22 cellular contexts compared by ENCODE assay signal in the genomic region with DNA sequence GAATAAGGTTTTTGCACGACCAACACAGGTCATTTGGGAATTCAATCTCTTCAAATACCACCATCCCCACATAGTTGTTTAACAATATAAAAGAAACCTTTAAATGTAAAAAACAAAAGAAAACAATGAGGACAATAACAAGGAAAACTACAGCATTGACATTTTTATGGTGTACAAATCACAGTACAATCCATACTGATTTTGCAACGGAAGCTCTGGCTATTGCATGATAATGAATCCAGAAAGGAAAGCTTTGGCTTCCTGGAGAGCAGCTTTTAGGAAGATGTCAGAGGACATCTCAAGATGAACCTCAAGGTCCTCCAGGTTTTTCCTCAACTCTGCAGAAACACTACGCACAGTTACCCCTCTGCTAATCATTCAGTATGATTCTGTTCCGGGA.
DNase-seq lines count a peak whose midpoint lies in the region; ATAC-seq and TF ChIP-seq lines count a peak whose summit lies in the region.
"Had no signal": no experiment of that assay in that cellular context is flagged by ENCODE, and none has a peak within 500 bp of the region (broad histone marks: within the 10 kb centered on the region; RNA-seq: fewer than 3 reads in every experiment).

No MANE protein-coding gene starts in this region.

- H3K4me1 ChIP-seq in GM23338 (ENCODE audit: insufficient read depth) (peaks cover 59% of the 10 kb centered on the region), iPS-18a (ENCODE audit: control insufficient read depth, low read depth, low read length) (peaks cover 14% of the 10 kb centered on the region), smooth muscle cell (ENCODE audit: low read depth) (peaks cover 8% of the 10 kb centered on the region), neural progenitor cell (no peaks in the 10 kb centered on the region)

- no peak overlapping the region for H3K27ac Mint-ChIP-seq in GM23338
- H3K27ac Mint-ChIP-seq in WTC11 = no peak overlapping the region
- H3K27ac Mint-ChIP-seq in neural progenitor cell = no peak overlapping the region

- H3K9me2 ChIP-seq in GM23338 (ENCODE audit: insufficient read depth) = no peaks in the 10 kb centered on the region

- H3K36me3 Mint-ChIP-seq in GM23338 (ENCODE audit: low read depth) (no peaks in the 10 kb centered on the region), WTC11 (no peaks in the 10 kb centered on the region), neural progenitor cell (no peaks in the 10 kb centered on the region)
- H3K36me3 Mint-ChIP-seq: CD14-positive monocyte had no signal

- no peak for ATAC-seq in GM23338
- ATAC-seq in WTC11 = no peak
- no peak for ATAC-seq in HG03175 (IDR thresholded peaks at IDR 0.05; ENCODE audit: unreplicated experiment)
- ATAC-seq: HCT116 had no signal

- H3K9me3 ChIP-seq in iPS-18a (ENCODE audit: control insufficient read depth, low read depth, low read length) (no peaks in the 10 kb centered on the region), smooth muscle cell (replicated peaks; ENCODE audit: low read depth) (no peaks in the 10 kb centered on the region), neural progenitor cell (ENCODE audit: low read depth) (no peaks in the 10 kb centered on the region)
- H3K9me3 ChIP-seq: MG63 had no signal

- H2AFZ ChIP-seq in GM23338 (no peak overlapping the region), smooth muscle cell (ENCODE audit: low read depth) (peak overlapping the region; percentile 49), neural progenitor cell (replicated peaks) (no peak overlapping the region)

- H3K4me3 ChIP-seq in GM23338 (peak overlapping the region; percentile 31; the same call in 1 of the 2 replicates), iPS-18a (ENCODE audit: low read length) (peak overlapping the region; percentile 2), smooth muscle cell (no peak overlapping the region), neural progenitor cell (no peak overlapping the region)
- H3K4me3 ChIP-seq: MG63 had no signal

- 79% methylated on average over 4 of the region's 4 CpGs for whole genome bisulfite sequencing in smooth muscle cell (ENCODE audit: low lambda C conversion rate)

- H3K9me3 Mint-ChIP-seq in GM23338 (no peaks in the 10 kb centered on the region), WTC11 (no peaks in the 10 kb centered on the region), neural progenitor cell (no peaks in the 10 kb centered on the region)
- H3K9me3 Mint-ChIP-seq: CD14-positive monocyte had no signal

- H4K20me1 ChIP-seq in GM23338 (replicated peaks; ENCODE audit: insufficient read depth) (no peaks in the 10 kb centered on the region), smooth muscle cell (ENCODE audit: low read depth) (no peaks in the 10 kb centered on the region), neural progenitor cell (ENCODE audit: low read depth) (no peaks in the 10 kb centered on the region)

- peak overlapping the region; percentile 61 for H3K4me2 ChIP-seq in GM23338
- H3K4me2 ChIP-seq in smooth muscle cell = no peak overlapping the region
- H3K4me2 ChIP-seq in neural progenitor cell = no peak overlapping the region
- H3K4me2 ChIP-seq: KMS-11 had no signal

- CTCF ChIA-PET in WTC11 (lab: Charles Lee) = interaction anchor here (1.1 kb wide), 1 partner anchor 16 kb away, joined by 4 read pairs; no protein-coding TSS in a partner anchor

- H3F3A ChIP-seq in GM23338 (replicated peaks; ENCODE audit: low read depth) (no peaks in the 10 kb centered on the region), smooth muscle cell (ENCODE audit: low read depth) (no peaks in the 10 kb centered on the region), neural progenitor cell (ENCODE audit: low read depth) (no peaks in the 10 kb centered on the region)

- H3K36me3 ChIP-seq in GM23338 (ENCODE audit: insufficient read depth) (no peaks in the 10 kb centered on the region), iPS-18a (ENCODE audit: control insufficient read depth, low read depth, low read length) (no peaks in the 10 kb centered on the region), smooth muscle cell (ENCODE audit: low read depth) (no peaks in the 10 kb centered on the region), neural progenitor cell (no peaks in the 10 kb centered on the region)
- H3K36me3 ChIP-seq: MG63 had no signal

- no peaks in the 10 kb centered on the region for H3K27me3 ChIP-seq in GM23338 (ENCODE audit: insufficient read depth)
- no peaks in the 10 kb centered on the region for H3K27me3 ChIP-seq in iPS-18a (ENCODE audit: control insufficient read depth, insufficient read depth, low read length)
- no peaks in the 10 kb centered on the region for H3K27me3 ChIP-seq in smooth muscle cell (ENCODE audit: low read depth)
- H3K27me3 ChIP-seq in neural progenitor cell = no peaks in the 10 kb centered on the region
- H3K27me3 ChIP-seq: MG63 had no signal

- no peak for DNase-seq in GM23338 (ENCODE audit: low spot score)
- DNase-seq in WTC11 (ENCODE audit: low spot score) = no peak
- DNase-seq in smooth muscle cell (lab: John Stamatoyannopoulos, UW; ENCODE audit: unreplicated experiment) = no peak
- DNase-seq in stimulated activated CD4-positive, alpha-beta T cell treated with anti-CD3 and anti-CD28 coated beads, Interleukin-1b, Interleukin-23, amount 100 ng/mL, for 48 hours = no peak
- DNase-seq in neural progenitor cell (ENCODE audit: low spot score) = no peak
- no peak for DNase-seq in dedifferentiated amniotic fluid mesenchymal stem cell (ENCODE audit: extremely low spot score)
- DNase-seq: COR-L47; DMS153; EL; MG63; NCI-H1092 treated with DMSO at 0.1 percent for 48 hours; NCI-H1694; NCI-H2107; NCI-H69; NK-92 treated with Interleukin-12 subunit alpha and Interleukin-12 subunit beta, amount 100 ng/mL, for 24 hours; PC-3 had no signal

- H3K27ac ChIP-seq in GM23338 (ENCODE audit: low read depth) (peak overlapping the region; percentile 0; the same call in 1 of the 2 replicates), iPS-18a (ENCODE audit: low read length) (no peak overlapping the region), smooth muscle cell (ENCODE audit: low read depth) (no peak overlapping the region), neural progenitor cell (no peak overlapping the region)
- H3K27ac ChIP-seq: HL-60, KMS-11 had no signal

- H3K4me1 Mint-ChIP-seq in GM23338 (peaks cover 33% of the 10 kb centered on the region), WTC11 (peaks cover 40% of the 10 kb centered on the region), neural progenitor cell (no peaks in the 10 kb centered on the region)

- H3K9ac ChIP-seq in iPS-18a (ENCODE audit: low read length) (no peak overlapping the region), smooth muscle cell (ENCODE audit: low read depth) (no peak overlapping the region), neural progenitor cell (no peak overlapping the region)
- H3K9ac ChIP-seq: KMS-11 had no signal

- H3K27me3 Mint-ChIP-seq in GM23338 (ENCODE audit: insufficient read depth, low read depth, poor library complexity) (no peaks in the 10 kb centered on the region), WTC11 (ENCODE audit: low read depth) (no peaks in the 10 kb centered on the region), neural progenitor cell (ENCODE audit: insufficient read depth, low read depth) (no peaks in the 10 kb centered on the region)

- TF ChIP-seq CTCF in GM23338 (conservative IDR thresholded peaks at IDR 0.05; ENCODE audit: low read depth in 2 of 2) = no peak
- no peak for TF ChIP-seq CTCF in WTC11 (IDR thresholded peaks at IDR 0.05)
- no peak for TF ChIP-seq CTCF in smooth muscle cell (IDR thresholded peaks at IDR 0.05; ENCODE audit: borderline replicate concordance, insufficient read depth, poor library complexity, severe bottlenecking)
- TF ChIP-seq CTCF in neural progenitor cell (IDR thresholded peaks at IDR 0.05) = no peak

- H3K79me2 ChIP-seq in GM23338 (replicated peaks; ENCODE audit: insufficient read depth) (no peaks in the 10 kb centered on the region), smooth muscle cell (ENCODE audit: low read depth) (no peaks in the 10 kb centered on the region), neural progenitor cell (ENCODE audit: low read depth) (no peaks in the 10 kb centered on the region)

- POLR2A ChIA-PET in WTC11 (lab: Charles Lee) = no interaction called here

- H3K4me3 Mint-ChIP-seq in GM23338 = 0 out of 3 replicates have a peak overlapping the region, but pooled peaks have one; percentile 16
- H3K4me3 Mint-ChIP-seq in WTC11 = 0 out of 2 replicates have a peak overlapping the region, but pooled peaks have one; percentile 11
- H3K4me3 Mint-ChIP-seq in neural progenitor cell = no peak overlapping the region
- H3K4me3 Mint-ChIP-seq: CD14-positive monocyte had no signal

TF ChIP-seq in WTC11, 78 proteins besides CTCF, POLR2A, EP300 and RAD21 (continues in another document):
- TF ChIP-seq KAT7 (CRISPR knock-in tag; IDR thresholded peaks at IDR 0.05; ENCODE audit: borderline replicate concordance) = no peak
- TF ChIP-seq, protein P1, sequence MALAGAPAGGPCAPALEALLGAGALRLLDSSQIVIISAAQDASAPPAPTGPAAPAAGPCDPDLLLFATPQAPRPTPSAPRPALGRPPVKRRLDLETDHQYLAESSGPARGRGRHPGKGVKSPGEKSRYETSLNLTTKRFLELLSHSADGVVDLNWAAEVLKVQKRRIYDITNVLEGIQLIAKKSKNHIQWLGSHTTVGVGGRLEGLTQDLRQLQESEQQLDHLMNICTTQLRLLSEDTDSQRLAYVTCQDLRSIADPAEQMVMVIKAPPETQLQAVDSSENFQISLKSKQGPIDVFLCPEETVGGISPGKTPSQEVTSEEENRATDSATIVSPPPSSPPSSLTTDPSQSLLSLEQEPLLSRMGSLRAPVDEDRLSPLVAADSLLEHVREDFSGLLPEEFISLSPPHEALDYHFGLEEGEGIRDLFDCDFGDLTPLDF (CRISPR knock-in tag; IDR thresholded peaks at IDR 0.05) = no peak
- TF ChIP-seq MYBL2 (CRISPR knock-in tag; IDR thresholded peaks at IDR 0.05) = no peak
- TF ChIP-seq GRHL2 (CRISPR knock-in tag; IDR thresholded peaks at IDR 0.05; ENCODE audit: insufficient replicate concordance, severe bottlenecking) = no peak
- TF ChIP-seq FOXP1 (CRISPR knock-in tag; IDR thresholded peaks at IDR 0.05; ENCODE audit: borderline replicate concordance) = no peak
- TF ChIP-seq, protein P2, sequence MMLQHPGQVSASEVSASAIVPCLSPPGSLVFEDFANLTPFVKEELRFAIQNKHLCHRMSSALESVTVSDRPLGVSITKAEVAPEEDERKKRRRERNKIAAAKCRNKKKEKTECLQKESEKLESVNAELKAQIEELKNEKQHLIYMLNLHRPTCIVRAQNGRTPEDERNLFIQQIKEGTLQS (CRISPR knock-in tag; conservative IDR thresholded peaks at IDR 0.05) = no peak
- no peak for TF ChIP-seq NFYB (CRISPR knock-in tag; conservative IDR thresholded peaks at IDR 0.05; ENCODE audit: low read depth)
- TF ChIP-seq ZNF232 (CRISPR knock-in tag; IDR thresholded peaks at IDR 0.05) = no peak
- no peak for TF ChIP-seq ZNF219 (CRISPR knock-in tag; IDR thresholded peaks at IDR 0.05; ENCODE audit: borderline replicate concordance)
- TF ChIP-seq ATF1 (CRISPR knock-in tag; IDR thresholded peaks at IDR 0.05) = no peak
- no peak for TF ChIP-seq TP53 (CRISPR knock-in tag; IDR thresholded peaks at IDR 0.05)
- no peak for TF ChIP-seq NFATC4 (CRISPR knock-in tag; IDR thresholded peaks at IDR 0.05)

Comparison
In these comparisons a context has a peak if more than half of its experiments do, and no peak if none do; other contexts are left out.
1. H3K4me3 ChIP-seq: peak in GM23338 (single experiment) and iPS-18a (single experiment); none in smooth muscle cell (single experiment) and neural progenitor cell (single experiment).